ENCODE assay signal across 8 cellular contexts in the genomic region with DNA sequence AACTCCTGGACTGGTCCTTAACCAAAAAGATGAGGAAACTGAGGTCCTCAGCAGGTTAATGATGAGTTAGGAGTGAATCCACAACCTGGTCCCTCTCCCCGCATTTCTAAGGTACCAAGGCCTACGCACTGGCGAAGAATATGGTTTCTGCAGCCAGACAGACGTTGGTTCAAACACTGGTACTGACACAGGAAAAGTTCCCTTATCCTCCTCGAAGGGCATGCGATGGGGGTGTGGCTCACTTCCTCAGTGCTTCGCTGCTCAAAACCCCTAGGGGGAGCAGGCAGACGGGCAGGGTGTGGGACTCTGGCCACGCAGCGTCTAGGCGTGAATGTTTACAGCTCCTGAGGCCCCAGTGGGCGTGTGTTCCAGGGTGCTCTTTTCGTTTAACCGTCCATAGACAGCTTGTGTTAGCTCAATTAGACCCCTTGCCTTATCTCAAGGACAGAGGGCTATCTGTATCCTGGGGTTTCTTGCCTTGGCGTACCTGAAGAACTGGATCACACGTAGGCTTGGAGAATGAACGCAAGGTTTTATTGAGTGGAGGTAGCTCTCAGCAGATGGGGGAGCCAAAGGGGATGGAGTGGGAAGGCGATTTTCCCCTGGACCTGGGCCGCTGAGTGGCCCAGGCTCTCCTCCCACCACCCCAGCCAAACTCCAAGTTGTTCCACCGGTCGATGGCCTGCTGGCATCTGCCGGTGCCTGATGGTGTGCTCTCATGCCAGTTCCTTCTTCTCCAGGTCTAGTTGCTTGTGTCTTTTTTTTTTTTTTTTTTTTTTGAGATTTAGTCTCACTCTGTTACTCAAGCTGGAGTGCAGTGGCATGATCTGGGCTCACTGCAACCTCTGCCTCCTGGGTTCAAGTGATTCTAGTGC. TPM values are rescaled to one million over a fixed set of nuclear protein-coding genes. Genes with fewer than 3 reads are reported as not detected.
DNase-seq lines count a peak whose midpoint lies in the region; ATAC-seq, FAIRE-seq and TF ChIP-seq lines count a peak whose summit lies in the region.

No MANE protein-coding gene starts in this region.

- POLR2A ChIA-PET in activated CD8-positive, alpha-beta T cell treated with anti-CD3 and anti-CD28 coated beads for 36 hours (lab: Charles Lee) = interaction anchor here (0.6 kb wide), 1 partner anchor 41 kb away, joined by 3 read pairs; no protein-coding TSS in a partner anchor
- POLR2A ChIA-PET in endothelial cell of umbilical vein (lab: Charles Lee) = no interaction called here

- no peak overlapping the region for H3K27ac Mint-ChIP-seq in activated CD8-positive, alpha-beta T cell treated with anti-CD3 and anti-CD28 coated beads for 36 hours
- no peak overlapping the region for H3K27ac Mint-ChIP-seq in nephron progenitor cell

- H3K4me2 ChIP-seq in endothelial cell of umbilical vein (ENCODE audit: insufficient read depth, low read length) = no peak overlapping the region

- no peaks in the 10 kb centered on the region for H3K79me2 ChIP-seq in endothelial cell of umbilical vein (ENCODE audit: control insufficient read depth, insufficient read depth, low read length)

- FAIRE-seq in endothelial cell of umbilical vein (lab: Jason Lieb, UNC) = peak; percentile 26

- DNase-seq in GDM1 (lab: John Stamatoyannopoulos, UW) (peak; percentile 79), HFF-Myc (ENCODE audit: extremely low read depth, low read depth) (no peak), NCI-H82 (lab: John Stamatoyannopoulos, UW) (peak; percentile 88), endothelial cell of umbilical vein (ENCODE audit: low read depth, low spot score) (no peak), nephron progenitor cell (peak; percentile 56), thoracic aorta (ENCODE audit: low spot score) (no peak), kidney glomerular epithelial cell (lab: John Stamatoyannopoulos, UW) (no peak)
- DNase-seq in activated CD8-positive, alpha-beta T cell treated with anti-CD3 and anti-CD28 coated beads for 36 hours = peak; percentile 85

- peaks cover 15% of the 10 kb centered on the region for H3K4me1 Mint-ChIP-seq in activated CD8-positive, alpha-beta T cell treated with anti-CD3 and anti-CD28 coated beads for 36 hours (ENCODE audit: low read depth)
- H3K4me1 Mint-ChIP-seq in nephron progenitor cell = peaks cover 1% of the 10 kb centered on the region

- H3K9me1 ChIP-seq in endothelial cell of umbilical vein (replicated peaks; ENCODE audit: control insufficient read depth, extremely low read depth, insufficient read depth, low read length) = no peaks in the 10 kb centered on the region

- no peaks in the 10 kb centered on the region for H4K20me1 ChIP-seq in endothelial cell of umbilical vein (replicated peaks; ENCODE audit: control insufficient read depth, extremely low read depth, insufficient read depth, low read length)

- H3K36me3 Mint-ChIP-seq in activated CD8-positive, alpha-beta T cell treated with anti-CD3 and anti-CD28 coated beads for 36 hours (ENCODE audit: low read depth) = no peaks in the 10 kb centered on the region
- H3K36me3 Mint-ChIP-seq in nephron progenitor cell (ENCODE audit: low read depth) = no peaks in the 10 kb centered on the region

- TF ChIP-seq POLR2A in endothelial cell of umbilical vein (IDR thresholded peaks at IDR 0.05; ENCODE audit: low read depth, low read length) = no peak

- H3K27me3 ChIP-seq in endothelial cell of umbilical vein (ENCODE audit: control insufficient read depth in 2 of 2, insufficient read depth in 2 of 2, low read length in 2 of 2) = no peaks in the 10 kb centered on the region
- H3K27me3 ChIP-seq in thoracic aorta (replicated peaks; ENCODE audit: insufficient read depth) = no peaks in the 10 kb centered on the region

- H3K27ac ChIP-seq in endothelial cell of umbilical vein (ENCODE audit: insufficient read depth, low read depth, low read length) (no peak overlapping the region), thoracic aorta (no peak overlapping the region)

- dilution Hi-C loops in endothelial cell of umbilical vein (cut with MboI; ENCODE audit: extremely low pct_ligation_motif_present, low sequenced_read_pairs) = no loop called here

- H3K4me1 ChIP-seq in endothelial cell of umbilical vein (ENCODE audit: control insufficient read depth, extremely low read depth, insufficient read depth, low read length) = peaks cover 15% of the 10 kb centered on the region
- H3K4me1 ChIP-seq in thoracic aorta (ENCODE audit: control insufficient read depth in 1 of 2, low read depth in 2 of 2) = peaks cover 0 to 5% of the 10 kb centered on the region in 2 donors

- no TSS peak for BruUV-seq in endothelial cell of umbilical vein (replicated peaks; lab: Mats Ljungman, UMichigan)

- ATAC-seq in activated CD8-positive, alpha-beta T cell treated with anti-CD3 and anti-CD28 coated beads for 36 hours = peak; percentile 99
- no peak for ATAC-seq in thoracic aorta (ENCODE audit: insufficient number of reproducible peaks, low FRiP score, low read depth)

- intact Hi-C loops in activated CD8-positive, alpha-beta T cell treated with anti-CD3 and anti-CD28 coated beads for 36 hours (cut with micrococcal nuclease) = loop anchor here (2.0 kb wide), 1 partner anchor 100 kb away; no protein-coding TSS in a partner anchor
- intact Hi-C loops in endothelial cell of umbilical vein (cut with micrococcal nuclease) = loop anchor here (1.0 kb wide), 1 partner anchor 98 kb away; no protein-coding TSS in a partner anchor

- no peak overlapping the region for H3K4me3 ChIP-seq in HFF-Myc (replicated peaks; ENCODE audit: low read depth, low read length)
- H3K4me3 ChIP-seq in endothelial cell of umbilical vein (replicated peaks in 1 of 3; ENCODE audit: insufficient read depth in 1 of 3, low read depth in 1 of 3, low read length in 3 of 3) = no peak overlapping the region
- no peak overlapping the region for H3K4me3 ChIP-seq in thoracic aorta

- H3K4me3 Mint-ChIP-seq in activated CD8-positive, alpha-beta T cell treated with anti-CD3 and anti-CD28 coated beads for 36 hours = no peak overlapping the region
- no peak overlapping the region for H3K4me3 Mint-ChIP-seq in nephron progenitor cell

- H3K9me3 Mint-ChIP-seq in activated CD8-positive, alpha-beta T cell treated with anti-CD3 and anti-CD28 coated beads for 36 hours = no peaks in the 10 kb centered on the region
- no peaks in the 10 kb centered on the region for H3K9me3 Mint-ChIP-seq in nephron progenitor cell

- no peaks in the 10 kb centered on the region for H3K27me3 Mint-ChIP-seq in activated CD8-positive, alpha-beta T cell treated with anti-CD3 and anti-CD28 coated beads for 36 hours
- peaks cover 39% of the 10 kb centered on the region for H3K27me3 Mint-ChIP-seq in nephron progenitor cell (ENCODE audit: low read depth, poor library complexity)

- CTCF ChIA-PET in activated CD8-positive, alpha-beta T cell treated with anti-CD3 and anti-CD28 coated beads for 36 hours (lab: Charles Lee) = interaction anchor here (0.6 to 7.3 kb wide), 16 partner anchors 9 to 669 kb away, joined by 3 to 108 read pairs (median 6); a partner anchor contains a TSS
- CTCF ChIA-PET in endothelial cell of umbilical vein (lab: Charles Lee) = interaction anchor here (0.6 to 1.7 kb wide), 17 partner anchors 9 to 358 kb away, joined by 3 to 5 read pairs (median 4); no protein-coding TSS in a partner anchor

- no peak overlapping the region for H3K9ac ChIP-seq in endothelial cell of umbilical vein (replicated peaks; ENCODE audit: extremely low read depth, insufficient read depth, low read length)

- TF ChIP-seq CTCF in HFF-Myc (IDR thresholded peaks at IDR 0.05; ENCODE audit: low read depth, low read length, missing control alignments) = peak; percentile 64
- TF ChIP-seq CTCF in activated CD8-positive, alpha-beta T cell treated with anti-CD3 and anti-CD28 coated beads for 36 hours (IDR thresholded peaks at IDR 0.05) = peak; percentile 81
- TF ChIP-seq CTCF in endothelial cell of umbilical vein (IDR thresholded peaks at IDR 0.05; ENCODE audit: extremely low read depth in 1 of 2, insufficient read depth in 1 of 2, low read depth in 1 of 2, low read length in 2 of 2) = peak; percentile 57 to 66
- TF ChIP-seq CTCF in nephron progenitor cell (IDR thresholded peaks at IDR 0.05) = peak; percentile 58
- peak; percentile 55 for TF ChIP-seq CTCF in thoracic aorta (IDR thresholded peaks at IDR 0.05)

- H3K36me3 ChIP-seq in endothelial cell of umbilical vein (ENCODE audit: control insufficient read depth in 2 of 2, extremely low read depth in 1 of 2, insufficient read depth in 2 of 2, low read length in 2 of 2) = no peaks in the 10 kb centered on the region
- H3K36me3 ChIP-seq in thoracic aorta = no peaks in the 10 kb centered on the region

- H3K9me3 ChIP-seq in endothelial cell of umbilical vein (replicated peaks; ENCODE audit: control insufficient read depth, insufficient read depth, low read length) (no peaks in the 10 kb centered on the region), thoracic aorta (no peaks in the 10 kb centered on the region)

- no peak overlapping the region for H2AFZ ChIP-seq in endothelial cell of umbilical vein (ENCODE audit: low read depth, low read length)

TF ChIP-seq in endothelial cell of umbilical vein, 7 proteins besides CTCF, POLR2A, EP300 and RAD21:
- TF ChIP-seq JUN (IDR thresholded peaks at IDR 0.05; ENCODE audit: borderline replicate concordance, insufficient read depth, insufficient read length, low read depth) (no peak), POLR2AphosphoS5 (IDR thresholded peaks at IDR 0.05; ENCODE audit: insufficient read depth, low read depth, low read length) (no peak), FOS (IDR thresholded peaks at IDR 0.05; ENCODE audit: borderline replicate concordance, insufficient read depth, low read length) (no peak), EZH2 (IDR thresholded peaks at IDR 0.05; ENCODE audit: borderline replicate concordance, low read depth, low read length, severe bottlenecking) (no peak), MYC (IDR thresholded peaks at IDR 0.05; ENCODE audit: low read depth, low read length) (no peak)
- TF ChIP-seq, protein P1, sequence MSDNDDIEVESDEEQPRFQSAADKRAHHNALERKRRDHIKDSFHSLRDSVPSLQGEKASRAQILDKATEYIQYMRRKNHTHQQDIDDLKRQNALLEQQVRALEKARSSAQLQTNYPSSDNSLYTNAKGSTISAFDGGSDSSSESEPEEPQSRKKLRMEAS (IDR thresholded peaks at IDR 0.05; ENCODE audit: insufficient read depth, insufficient read length) = no peak

RNA-seq across cellular contexts. Expression of a gene that starts 31.8 kb away (rescaled TPM):
- total RNA-seq in activated CD8-positive, alpha-beta T cell treated with anti-CD3 and anti-CD28 coated beads for 36 hours = 10 to 100 TPM; 65.1 to 66.6 TPM
- total RNA-seq in endothelial cell of umbilical vein = 57.7 and 64.3 TPM in 2 replicates
- 38.9 and 41.1 TPM in 2 replicates for polyA plus RNA-seq in endothelial cell of umbilical vein
- polyA plus RNA-seq in endothelial cell of umbilical vein (2011; cell fraction: cytosol; rRNA removed) = 46.3 and 46.5 TPM in 2 replicates
- polyA plus RNA-seq in endothelial cell of umbilical vein (2011; cell fraction: nucleus; rRNA removed) = 67.9 and 82.7 TPM in 2 replicates
- polyA plus RNA-seq in endothelial cell of umbilical vein (2012) = 54.6 and 69.0 TPM in 2 replicates
- polyA minus RNA-seq in endothelial cell of umbilical vein = 38.9 and 47.4 TPM in 2 replicates
- 14.3 TPM for polyA minus RNA-seq in endothelial cell of umbilical vein (2011; cell fraction: cytosol; rRNA and poly(A)+ RNA removed)
- 40.9 and 46.0 TPM in 2 replicates for polyA minus RNA-seq in endothelial cell of umbilical vein (2011; cell fraction: nucleus; rRNA and poly(A)+ RNA removed)
- 10 to 100 TPM; 32.5 to 68.9 TPM for total RNA-seq in thoracic aorta

Comparison
In these comparisons a context has a peak if more than half of its experiments do, and no peak if none do; other contexts are left out.
1. DNase-seq: peak in GDM1 (single experiment), NCI-H82 (single experiment), activated CD8-positive, alpha-beta T cell treated with anti-CD3 and anti-CD28 coated beads for 36 hours (single experiment) and nephron progenitor cell (single experiment); none in HFF-Myc (single experiment), endothelial cell of umbilical vein (single experiment), thoracic aorta (single experiment) and kidney glomerular epithelial cell (single experiment).
2. Peak in every context shown above with its lines, with median percentiles within 50 percentile points of each other: CTCF ChIP-seq.